26 cellular contexts compared by ENCODE assay signal in the genomic region with DNA sequence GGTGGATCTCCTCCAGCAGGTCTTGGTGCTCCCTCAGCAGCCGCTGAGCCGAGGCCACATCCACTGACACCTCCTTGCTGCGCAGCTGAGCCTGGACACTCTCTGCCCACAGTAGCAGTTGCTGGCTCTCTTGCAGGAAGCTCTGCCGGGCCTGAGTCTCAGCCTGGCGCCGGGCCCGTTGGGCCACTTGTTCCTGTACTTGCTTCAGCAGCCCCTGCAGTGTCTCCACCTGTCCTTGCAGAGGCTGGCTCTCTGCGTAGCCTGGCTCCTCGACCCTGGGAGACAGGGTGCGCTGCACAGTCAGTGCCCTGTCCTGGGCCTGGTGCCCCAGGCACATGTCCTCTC. TPM values are rescaled to one million over a fixed set of nuclear protein-coding genes. Genes with fewer than 3 reads are reported as not detected.
DNase-seq lines count a peak whose midpoint lies in the region; ATAC-seq and TF ChIP-seq lines count a peak whose summit lies in the region.
"Had no signal": no experiment of that assay in that cellular context is flagged by ENCODE, and none has a peak within 500 bp of the region (broad histone marks: within the 10 kb centered on the region; RNA-seq: fewer than 3 reads in every experiment).

No MANE protein-coding gene starts in this region.

- in situ Hi-C loops in gastrocnemius medialis (cut with MboI; ENCODE audit: low sequenced_read_pairs in 4 of 4): no loop called here

- H3K4me3 ChIP-seq in gastrocnemius medialis: no peak overlapping the region
- no peak overlapping the region for H3K4me3 ChIP-seq in spleen
- H3K4me3 ChIP-seq in body of pancreas: no peak overlapping the region
- H3K4me3 ChIP-seq: GM23248, hepatocyte, smooth muscle cell, tibial artery had no signal

- H3K9me3 ChIP-seq in gastrocnemius medialis (no peaks in the 10 kb centered on the region), spleen (no peaks in the 10 kb centered on the region), body of pancreas (no peaks in the 10 kb centered on the region)
- H3K9me3 ChIP-seq: tibial artery had no signal

- intact Hi-C loops in left cardiac atrium (cut with DNase I): no loop called here
- intact Hi-C loops in gastrocnemius medialis (cut with DNase I; ENCODE audit: low total_unique reads): no loop called here
- intact Hi-C loops in spleen (cut with DNase I; ENCODE audit: low total_unique reads): no loop called here
- intact Hi-C loops in body of pancreas (cut with DNase I): no loop called here

- H3K4me1 ChIP-seq in gastrocnemius medialis: peaks cover 3 to 7% of the 10 kb centered on the region in 2 donors
- H3K4me1 ChIP-seq in spleen: peaks cover 4 to 22% (median 17%) of the 10 kb centered on the region in 6 donors
- H3K4me1 ChIP-seq in body of pancreas: peaks cover 18% of the 10 kb centered on the region

- DNase-seq in NCI-H2107 (lab: John Stamatoyannopoulos, UW) (peak; percentile 12), NCI-H2107 treated with DMSO at 0.1 percent for 48 hours (lab: John Stamatoyannopoulos, UW; ENCODE audit: unreplicated experiment) (no peak), NCI-H2029 (lab: John Stamatoyannopoulos, UW) (peak; percentile 37), left cardiac atrium (peak; percentile 63), gastrocnemius medialis (peak; percentile 28 to 76), spleen (no peak), body of pancreas (no peak)
- DNase-seq: 8988T; activated CD8-positive, alpha-beta memory T cell treated with anti-CD3 and anti-CD28 coated beads for 24 hours; activated naive CD4-positive, alpha-beta T cell treated with anti-CD3 and anti-CD28 coated beads, Interleukin-2, amount 50 U/mL, for 16 hours; activated T-cell treated with anti-CD3 and anti-CD28 coated beads, Interleukin-2, amount 50 U/mL, for 48 hours; AML-193; EL; foreskin fibroblast; GM23248; immature natural killer cell; NCI-H1105 treated with DMSO at 0.1 percent for 48 hours; NCI-H2081 treated with DMSO at 0.1 percent for 48 hours; NCI-H526 treated with DMSO at 0.1 percent for 48 hours; stimulated activated CD4-positive, alpha-beta T cell treated with anti-CD3 and anti-CD28 coated beads, Interleukin-4, amount 100 ng/mL, for 1 hour; stimulated activated naive CD4-positive, alpha-beta T cell treated with Interleukin-2 at 50 U/mL for 16 hours; T1000; tibial artery had no signal

- no peaks in the 10 kb centered on the region for H3K27me3 ChIP-seq in gastrocnemius medialis
- H3K27me3 ChIP-seq in spleen (replicated peaks in 1 of 7): peaks cover 0 to 72% (median 13%) of the 10 kb centered on the region in 7 donors
- no peaks in the 10 kb centered on the region for H3K27me3 ChIP-seq in body of pancreas
- H3K27me3 ChIP-seq: hepatocyte had no signal

- ATAC-seq in left cardiac atrium: peak; percentile 50 to 65
- peak; percentile 46 to 75 for ATAC-seq in gastrocnemius medialis
- ATAC-seq in GM18519 (IDR thresholded peaks at IDR 0.05; ENCODE audit: low FRiP score, unreplicated experiment): no peak
- no peak for ATAC-seq in body of pancreas

- TF ChIP-seq POLR2A in gastrocnemius medialis (IDR thresholded peaks at IDR 0.05) (no peak), spleen (IDR thresholded peaks at IDR 0.05) (no peak), body of pancreas (IDR thresholded peaks at IDR 0.05) (no peak)

- TF ChIP-seq CTCF in gastrocnemius medialis (IDR thresholded peaks at IDR 0.05 in 4 of 5, conservative IDR thresholded peaks at IDR 0.05 in 1 of 5) (no peak), spleen (IDR thresholded peaks at IDR 0.05 in 8 of 11, conservative IDR thresholded peaks at IDR 0.05 in 3 of 11) (no peak), body of pancreas (IDR thresholded peaks at IDR 0.05) (no peak)

- H3K27ac ChIP-seq in gastrocnemius medialis: no peak overlapping the region
- H3K27ac ChIP-seq in spleen: no peak overlapping the region
- no peak overlapping the region for H3K27ac ChIP-seq in body of pancreas
- H3K27ac ChIP-seq: GM23248, hepatocyte, tibial artery had no signal

- 81 to 95% (median 91%) methylated on average over 7 to 10 of the region's 10 CpGs for WGBS in spleen, 5 donors
- 89 to 91% methylated on average over 8 to 9 of the region's 10 CpGs for WGBS in body of pancreas, 2 donors

- H3K36me3 ChIP-seq in gastrocnemius medialis: no peaks in the 10 kb centered on the region
- no peaks in the 10 kb centered on the region for H3K36me3 ChIP-seq in spleen
- H3K36me3 ChIP-seq in body of pancreas (replicated peaks in 1 of 2; ENCODE audit: insufficient read depth in 1 of 2, low read depth in 2 of 2): no peaks in the 10 kb centered on the region
- H3K36me3 ChIP-seq: tibial artery had no signal

RNA-seq across cellular contexts. Expression of gene SPTBN5, which starts 15.5 kb away (rescaled TPM):
- 1 to 10 TPM; 1.7 to 2.5 TPM for total RNA-seq in left cardiac atrium
- under 1 TPM in 3 of 4 donors, not detected in 1; 0.03 to 0.05 (median 0.04) TPM for total RNA-seq in gastrocnemius medialis
- 1 to 10 TPM in 2 of 7 donors, under 1 TPM in 5; 0.19 to 1.2 (median 0.67) TPM for total RNA-seq in spleen
- 1 to 10 TPM in 2 of 3 donors, under 1 TPM in 1; 0.41 to 2.0 (median 1.6) TPM for polyA plus RNA-seq in spleen
- total RNA-seq in body of pancreas: 1 to 10 TPM in 1 of 2 donors, under 1 TPM in 1; 0.52 to 3.0 TPM

RNA-seq across cellular contexts. Expression of gene PLA2G4B, which starts 39.7 kb away (rescaled TPM):
- total RNA-seq in left cardiac atrium (1 to 10 TPM; 5.4 to 7.2 TPM), gastrocnemius medialis (10 to 100 TPM in 1 of 4 donors, under 1 TPM in 1, not detected in 2; 0.13 to 11.5 TPM), spleen (10 to 100 TPM in 4 of 7 donors, 1 to 10 TPM in 3; 4.0 to 14.4 (median 10.2) TPM), body of pancreas (10 to 100 TPM; 17.4 to 18.1 TPM)
- polyA plus RNA-seq in spleen: 10 to 100 TPM; 10.6 to 20.8 (median 18.5) TPM

RNA-seq across cellular contexts. Expression of gene JMJD7, which starts 50.4 kb away (rescaled TPM):
- total RNA-seq in left cardiac atrium (10 to 100 TPM in 1 of 2 donors, 1 to 10 TPM in 1; 8.8 to 11.7 TPM), gastrocnemius medialis (1 to 10 TPM; 1.7 to 7.6 (median 3.9) TPM), spleen (10 to 100 TPM in 5 of 7 donors, 1 to 10 TPM in 2; 3.2 to 20.1 (median 13.0) TPM), body of pancreas (10 to 100 TPM in 1 of 2 donors, 1 to 10 TPM in 1; 2.0 to 13.0 TPM)
- 10 to 100 TPM in 1 of 3 donors, 1 to 10 TPM in 2; 5.2 to 10.9 (median 8.6) TPM for polyA plus RNA-seq in spleen

Comparison
In these comparisons a context has a peak if more than half of its experiments do, and no peak if none do; other contexts are left out.
1. DNase-seq: peak in NCI-H2107 (single experiment), NCI-H2029 (single experiment), left cardiac atrium (single experiment) and gastrocnemius medialis (2 of 2); none in NCI-H2107 treated with DMSO at 0.1 percent for 48 hours (single experiment), spleen (single experiment) and body of pancreas (0 of 4).
2. ATAC-seq: peak in left cardiac atrium (2 of 2) and gastrocnemius medialis (2 of 2); none in GM18519 (single experiment) and body of pancreas (single experiment).